ENCODE assay signal across 8 cellular contexts in the genomic region with DNA sequence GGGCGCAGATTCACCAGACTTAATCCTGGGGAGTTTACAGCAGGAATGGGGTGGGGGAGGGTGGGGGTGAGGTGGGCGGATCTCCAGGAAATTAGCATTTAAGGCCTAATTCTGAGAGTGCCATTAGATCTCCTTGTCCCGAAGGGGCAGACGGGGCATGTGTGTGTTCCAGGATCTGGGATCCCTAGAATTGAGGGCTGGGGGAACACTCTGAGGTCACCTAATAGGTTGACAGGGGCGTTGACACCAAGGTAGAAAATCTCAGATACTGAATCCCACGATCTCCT. TPM values are rescaled to one million over a fixed set of nuclear protein-coding genes. Genes with fewer than 3 reads are reported as not detected.
DNase-seq lines count a peak whose midpoint lies in the region; ATAC-seq, FAIRE-seq and TF ChIP-seq lines count a peak whose summit lies in the region.

No MANE protein-coding gene starts in this region.

- peak overlapping the region; percentile 58 for H3K9ac ChIP-seq in astrocyte (ENCODE audit: low read length)

- H3K9me3 ChIP-seq in astrocyte (ENCODE audit: insufficient read depth, low read depth, low read length) (no peaks in the 10 kb centered on the region), right lobe of liver (no peaks in the 10 kb centered on the region)

- no peak for DNase-seq in activated CD8-positive, alpha-beta memory T cell treated with anti-CD3 and anti-CD28 coated beads, Interleukin-2, amount 10 ng/mL, durations not matched to agents 7 days and 5 days
- DNase-seq in activated CD8-positive, alpha-beta memory T cell treated with anti-CD3 and anti-CD28 coated beads, Interleukin-2, amount 50 U/mL, for 48 hours, result no peak
- DNase-seq in astrocyte (ENCODE audit: low read depth) (no peak), right lobe of liver (no peak), HUDEP-2 (lab: John Stamatoyannopoulos, UW; ENCODE audit: unreplicated experiment in 76 of 76) (no peak), COR-L47 (lab: John Stamatoyannopoulos, UW) (no peak)

- CTCF ChIA-PET in activated CD8-positive, alpha-beta memory T cell treated with anti-CD3 and anti-CD28 coated beads, Interleukin-2, amount 10 ng/mL, durations not matched to agents 7 days and 5 days (lab: Charles Lee), result interaction anchor here (0.6 to 7.0 kb wide), 3 partner anchors 14 to 1040 kb away, joined by 3 to 38 read pairs (median 3); a partner anchor contains a TSS

- H2AFZ ChIP-seq in astrocyte (ENCODE audit: low read depth, low read length), result peak overlapping the region; percentile 92

- intact Hi-C loops in right lobe of liver (cut with DNase I), result no loop called here

- H3K36me3 ChIP-seq in astrocyte (ENCODE audit: insufficient read depth, low read length) (no peaks in the 10 kb centered on the region), right lobe of liver (no peaks in the 10 kb centered on the region)

- peak overlapping the region; percentile 63 for H3K27ac Mint-ChIP-seq in activated CD8-positive, alpha-beta memory T cell treated with anti-CD3 and anti-CD28 coated beads, Interleukin-2, amount 10 ng/mL, durations not matched to agents 7 days and 5 days
- H3K27ac Mint-ChIP-seq in astrocyte (ENCODE audit: unreplicated experiment), result peak overlapping the region; percentile 83

- H3K4me2 ChIP-seq in astrocyte (ENCODE audit: low read length), result peak overlapping the region; percentile 79

- no peak for FAIRE-seq in astrocyte (lab: Jason Lieb, UNC)

- no peak for TF ChIP-seq CTCF in astrocyte (IDR thresholded peaks at IDR 0.05; ENCODE audit: insufficient read depth, low read depth, low read length)
- TF ChIP-seq CTCF in right lobe of liver (IDR thresholded peaks at IDR 0.05), result no peak

- H3K27ac ChIP-seq in astrocyte (ENCODE audit: low read depth, low read length) (peak overlapping the region; percentile 46), right lobe of liver (peak overlapping the region; percentile 24 to 72 (median 61)), temporal lobe (ENCODE audit: low read depth, low read length) (peak overlapping the region; percentile 82)

- H4K20me1 ChIP-seq in astrocyte (ENCODE audit: insufficient read depth, low read length), result no peaks in the 10 kb centered on the region

- TF ChIP-seq POLR2A in right lobe of liver (IDR thresholded peaks at IDR 0.05), result no peak

- WGBS in right lobe of liver (ENCODE audit: insufficient coverage, low coverage, low lambda C conversion rate, missing lambda C conversion rate), result 40% methylated on average over 5 of the region's 6 CpGs

- H3K4me1 ChIP-seq in astrocyte (ENCODE audit: insufficient read depth, low read length), result peaks cover 2% of the 10 kb centered on the region
- peaks cover 0 to 32% (median 11%) of the 10 kb centered on the region in 4 donors for H3K4me1 ChIP-seq in right lobe of liver

- H3K4me3 ChIP-seq in astrocyte (ENCODE audit: insufficient read depth, low read depth, low read length) (peak overlapping the region; percentile 42), right lobe of liver (peak overlapping the region in 2 of 3 donors; percentile 21 to 41)

- H3K79me2 ChIP-seq in astrocyte (ENCODE audit: insufficient read depth, low read length), result no peaks in the 10 kb centered on the region

- no peak for ATAC-seq in activated CD8-positive, alpha-beta memory T cell treated with anti-CD3 and anti-CD28 coated beads, Interleukin-2, amount 10 ng/mL, durations not matched to agents 7 days and 5 days
- ATAC-seq in right lobe of liver (no peak), HG03159 (IDR thresholded peaks at IDR 0.05; ENCODE audit: unreplicated experiment) (no peak)

- no peaks in the 10 kb centered on the region for H3K36me3 Mint-ChIP-seq in activated CD8-positive, alpha-beta memory T cell treated with anti-CD3 and anti-CD28 coated beads, Interleukin-2, amount 10 ng/mL, durations not matched to agents 7 days and 5 days
- H3K36me3 Mint-ChIP-seq in astrocyte (ENCODE audit: low read depth, unreplicated experiment), result peaks cover 2% of the 10 kb centered on the region

- peaks cover 22% of the 10 kb centered on the region for H3K4me1 Mint-ChIP-seq in activated CD8-positive, alpha-beta memory T cell treated with anti-CD3 and anti-CD28 coated beads, Interleukin-2, amount 10 ng/mL, durations not matched to agents 7 days and 5 days
- peaks cover 17% of the 10 kb centered on the region for H3K4me1 Mint-ChIP-seq in astrocyte (ENCODE audit: low read depth, unreplicated experiment)

- H3K4me3 Mint-ChIP-seq in activated CD8-positive, alpha-beta memory T cell treated with anti-CD3 and anti-CD28 coated beads, Interleukin-2, amount 10 ng/mL, durations not matched to agents 7 days and 5 days, result peak overlapping the region; percentile 59
- H3K4me3 Mint-ChIP-seq in astrocyte (ENCODE audit: unreplicated experiment), result no peak overlapping the region

- no peaks in the 10 kb centered on the region for H3K27me3 Mint-ChIP-seq in activated CD8-positive, alpha-beta memory T cell treated with anti-CD3 and anti-CD28 coated beads, Interleukin-2, amount 10 ng/mL, durations not matched to agents 7 days and 5 days
- H3K27me3 Mint-ChIP-seq in astrocyte (ENCODE audit: low read depth, unreplicated experiment), result no peaks in the 10 kb centered on the region

- no peaks in the 10 kb centered on the region for H3K9me3 Mint-ChIP-seq in activated CD8-positive, alpha-beta memory T cell treated with anti-CD3 and anti-CD28 coated beads, Interleukin-2, amount 10 ng/mL, durations not matched to agents 7 days and 5 days (ENCODE audit: low read depth)
- peaks cover 3% of the 10 kb centered on the region for H3K9me3 Mint-ChIP-seq in astrocyte (ENCODE audit: unreplicated experiment)

- H3K27me3 ChIP-seq in astrocyte (ENCODE audit: insufficient read depth, low read length) (no peaks in the 10 kb centered on the region), right lobe of liver (no peaks in the 10 kb centered on the region)

RNA-seq across cellular contexts. Expression of a gene that starts 9.4 kb away (rescaled TPM):
- 1 to 10 TPM; 1.3 to 2.0 TPM for total RNA-seq in activated CD8-positive, alpha-beta memory T cell treated with anti-CD3 and anti-CD28 coated beads, Interleukin-2, amount 10 ng/mL, durations not matched to agents 7 days and 5 days
- total RNA-seq in astrocyte (62.4 and 73.6 TPM in 2 replicates), right lobe of liver (10 to 100 TPM; 23.9 to 43.7 (median 36.8) TPM), temporal lobe (10.3 TPM)

RNA-seq across cellular contexts. Expression of a gene that starts 15.8 kb away (rescaled TPM):
- 10 to 100 TPM; 28.6 to 30.1 TPM for total RNA-seq in activated CD8-positive, alpha-beta memory T cell treated with anti-CD3 and anti-CD28 coated beads, Interleukin-2, amount 10 ng/mL, durations not matched to agents 7 days and 5 days
- total RNA-seq in astrocyte (26.7 and 30.5 TPM in 2 replicates), right lobe of liver (10 to 100 TPM in 2 of 6 experiments, 1 to 10 TPM in 4; 7.1 to 10.6 (median 9.2) TPM), temporal lobe (17.0 TPM)

RNA-seq across cellular contexts. Expression of a gene that starts 30.4 kb away (rescaled TPM):
- 10 to 100 TPM; 38.2 to 39.3 TPM for total RNA-seq in activated CD8-positive, alpha-beta memory T cell treated with anti-CD3 and anti-CD28 coated beads, Interleukin-2, amount 10 ng/mL, durations not matched to agents 7 days and 5 days
- 86.9 and 99.9 TPM in 2 replicates for total RNA-seq in astrocyte
- 10 to 100 TPM; 21.4 to 58.6 (median 43.2) TPM for total RNA-seq in right lobe of liver
- total RNA-seq in temporal lobe, result 3.2 TPM

RNA-seq across cellular contexts. Expression of a gene that starts 38.1 kb away (rescaled TPM):
- total RNA-seq in activated CD8-positive, alpha-beta memory T cell treated with anti-CD3 and anti-CD28 coated beads, Interleukin-2, amount 10 ng/mL, durations not matched to agents 7 days and 5 days, result 100 to 1,000 TPM; 290 to 312 TPM
- 112 and 118 TPM in 2 replicates for total RNA-seq in astrocyte
- total RNA-seq in right lobe of liver, result 10 to 100 TPM; 22.4 to 65.7 (median 49.1) TPM
- total RNA-seq in temporal lobe, result 30.7 TPM

RNA-seq across cellular contexts. Expression of a gene that starts 52.8 kb away (rescaled TPM):
- total RNA-seq in activated CD8-positive, alpha-beta memory T cell treated with anti-CD3 and anti-CD28 coated beads, Interleukin-2, amount 10 ng/mL, durations not matched to agents 7 days and 5 days, result 1 to 10 TPM; 2.3 to 2.7 TPM
- total RNA-seq in astrocyte (2.7 and 3.3 TPM in 2 replicates), right lobe of liver (1 to 10 TPM; 1.0 to 3.4 (median 2.1) TPM), temporal lobe (2.2 TPM)
